ENCODE assay signal across 8 cellular contexts in genomic region chr22:36350751-36351594, GRCh38. TPM values are rescaled to one million over a fixed set of nuclear protein-coding genes. Genes with fewer than 3 reads are reported as not detected.
A peak's percentile ranks its signal among the peaks of the same experiment; 100 is the strongest.
DNase-seq lines count a peak whose midpoint lies in the region; ATAC-seq and TF ChIP-seq lines count a peak whose summit lies in the region.

No MANE protein-coding gene starts in this region.

- CTCF ChIA-PET in Panc1 (lab: Charles Lee) = no interaction called here

- intact Hi-C loops in Panc1 (cut with micrococcal nuclease; ENCODE audit: unreplicated experiment) = no loop called here

- H3K27me3 ChIP-seq in Panc1 (ENCODE audit: control insufficient read depth, insufficient read depth, low read length) (no peaks in the 10 kb centered on the region), neuronal stem cell (ENCODE audit: control insufficient read depth in 3 of 3, insufficient read depth in 3 of 3, low read depth in 1 of 3, low read length in 3 of 3) (no peaks in the 10 kb centered on the region)

- H3K79me1 ChIP-seq in neuronal stem cell (ENCODE audit: low read depth, low read length) = peaks cover 19% of the 10 kb centered on the region

- H2BK12ac ChIP-seq in neuronal stem cell (ENCODE audit: low read length) = no peak overlapping the region

- TF ChIP-seq CTCF in AG09319 (IDR thresholded peaks at IDR 0.05; ENCODE audit: low read depth, low read length) (peak; percentile 10), Panc1 (IDR thresholded peaks at IDR 0.05) (no peak), endothelial cell (IDR thresholded peaks at IDR 0.05; ENCODE audit: unreplicated experiment) (no peak)

- peak overlapping the region; percentile 17 for H3K18ac ChIP-seq in neuronal stem cell (ENCODE audit: low read length)

- POLR2A ChIA-PET in Panc1 (lab: Charles Lee) = interaction anchor here (0.7 kb wide), 1 partner anchor 131 kb away, joined by 14 read pairs; no protein-coding TSS in a partner anchor

- H4K8ac ChIP-seq in neuronal stem cell (ENCODE audit: low read depth, low read length) = no peak overlapping the region

- peak overlapping the region; percentile 99 for H3K27ac ChIP-seq in Panc1 (ENCODE audit: low read length)
- no peak overlapping the region for H3K27ac ChIP-seq in neuronal stem cell (replicated peaks; ENCODE audit: low read length)

- no peak overlapping the region for H3K14ac ChIP-seq in neuronal stem cell (ENCODE audit: low read length)

- no peak overlapping the region for H2AFZ ChIP-seq in neuronal stem cell (ENCODE audit: low read length)

- no peak overlapping the region for H2BK120ac ChIP-seq in neuronal stem cell (ENCODE audit: low read depth, low read length)

- peaks cover 65% of the 10 kb centered on the region for H3K4me1 Mint-ChIP-seq in endothelial cell (ENCODE audit: unreplicated experiment)

- no peak overlapping the region for H3K4ac ChIP-seq in neuronal stem cell (ENCODE audit: low read length)

- H3K4me2 ChIP-seq in neuronal stem cell (ENCODE audit: insufficient read depth, low read length, poor library complexity, severe bottlenecking) = no peak overlapping the region

- no TSS peak for BruUV-seq in Panc1 (replicated peaks; lab: Mats Ljungman, UMichigan)

- H3K36me3 ChIP-seq in Panc1 (ENCODE audit: control insufficient read depth, insufficient read depth, low read length) = peaks cover 4% of the 10 kb centered on the region; the same call in 1 of the 2 replicates
- peaks cover 16 to 34% of the 10 kb centered on the region in 2 donors for H3K36me3 ChIP-seq in neuronal stem cell (replicated peaks in 1 of 2; ENCODE audit: control insufficient read depth in 2 of 2, insufficient read depth in 2 of 2, low read length in 2 of 2)

- H3K36me3 Mint-ChIP-seq in endothelial cell (ENCODE audit: low read depth, unreplicated experiment) = peaks cover 16% of the 10 kb centered on the region

- H3K27me3 Mint-ChIP-seq in endothelial cell (ENCODE audit: unreplicated experiment) = peaks cover 9% of the 10 kb centered on the region

- DNase-seq in AG09319 (ENCODE audit: extremely low read depth, low read depth) (no peak), Panc1 (ENCODE audit: low read depth, low spot score) (no peak), endothelial cell (ENCODE audit: low spot score) (no peak), neuronal stem cell (ENCODE audit: low spot score) (no peak), NCI-H1694 treated with DMSO at 0.1 percent for 48 hours (lab: John Stamatoyannopoulos, UW) (no peak)
- DNase-seq in stimulated activated naive CD4-positive, alpha-beta T cell (lab: John Stamatoyannopoulos, UW) = no peak
- no peak for DNase-seq in NK-92 treated with Interleukin-12 subunit alpha and Interleukin-12 subunit beta, amount 100 ng/mL, for 24 hours (lab: John Stamatoyannopoulos, UW)

- no peaks in the 10 kb centered on the region for H3K9me3 ChIP-seq in Panc1 (ENCODE audit: control insufficient read depth, insufficient read depth, low read depth, low read length)
- no peaks in the 10 kb centered on the region for H3K9me3 ChIP-seq in neuronal stem cell (replicated peaks in 1 of 2; ENCODE audit: control insufficient read depth in 2 of 2, insufficient read depth in 1 of 2, low read depth in 1 of 2, low read length in 2 of 2)

- H2BK15ac ChIP-seq in neuronal stem cell (ENCODE audit: low read length) = no peak overlapping the region

- peaks cover 89% of the 10 kb centered on the region for H3K4me1 ChIP-seq in Panc1 (ENCODE audit: control insufficient read depth, insufficient read depth, low read length)
- H3K4me1 ChIP-seq in neuronal stem cell (ENCODE audit: control insufficient read depth in 2 of 2, insufficient read depth in 1 of 2, low read depth in 1 of 2, low read length in 2 of 2) = peaks cover 11 to 19% of the 10 kb centered on the region in 2 donors

- H3K27ac Mint-ChIP-seq in endothelial cell (ENCODE audit: unreplicated experiment) = peak overlapping the region; percentile 83

- H3K9me3 Mint-ChIP-seq in endothelial cell (ENCODE audit: unreplicated experiment) = no peaks in the 10 kb centered on the region

- in situ Hi-C loops in Panc1 (cut with HindIII; ENCODE audit: low pct_unique_long_range_greater_than_20kb, low sequenced_read_pairs) = no loop called here

- H3K9ac ChIP-seq in neuronal stem cell (ENCODE audit: low read depth, low read length, poor library complexity) = no peak overlapping the region

- H4K91ac ChIP-seq in neuronal stem cell (ENCODE audit: low read depth, low read length, poor library complexity) = no peak overlapping the region

- no peak overlapping the region for H3K4me3 Mint-ChIP-seq in endothelial cell (ENCODE audit: unreplicated experiment)

- peak overlapping the region; percentile 72 for H2AK5ac ChIP-seq in neuronal stem cell (ENCODE audit: low read depth, low read length)

- ATAC-seq in Panc1 (peak; percentile 44), GM21390 (IDR thresholded peaks at IDR 0.05; ENCODE audit: unreplicated experiment) (no peak)

- H3K4me3 ChIP-seq in Panc1 (ENCODE audit: low read depth in 2 of 2, low read length in 2 of 2) (peak overlapping the region in 1 of 2 experiments; percentile 36; a peak in 2 of 4 replicates), neuronal stem cell (ENCODE audit: low read length in 2 of 2) (no peak overlapping the region)

- H3K23ac ChIP-seq in neuronal stem cell (ENCODE audit: low read depth, low read length, poor library complexity) = no peak overlapping the region

- H2BK5ac ChIP-seq in neuronal stem cell (ENCODE audit: low read length) = no peak overlapping the region

- no CpG with 5 or more reads among the region's 14 CpGs for WGBS in neuronal stem cell (ENCODE audit: extremely low coverage in 2 of 2, insufficient read length in 2 of 2, insufficient replicate concordance in 1 of 2), 2 donors

RNA-seq across cellular contexts. Expression of gene MYH9, which starts 36.8 kb away (rescaled TPM):
- total RNA-seq in Panc1 (2021; ENCODE audit: unreplicated experiment) (788 TPM), endothelial cell (ENCODE audit: unreplicated experiment) (931 TPM)
- 1,068 TPM for polyA plus RNA-seq in Panc1 (2012; ENCODE audit: insufficient read length)
- polyA plus RNA-seq in neuronal stem cell (2013, experiment 1 of 2) = 60.4 TPM
- polyA plus RNA-seq in neuronal stem cell (2013, experiment 2 of 2) = 59.3 TPM
